9 cellular contexts compared by ENCODE assay signal in genomic region chr16:643050-643368, GRCh38. TPM values are rescaled to one million over a fixed set of nuclear protein-coding genes. Genes with fewer than 3 reads are reported as not detected.
A peak's percentile ranks its signal among the peaks of the same experiment; 100 is the strongest.
DNase-seq lines count a peak whose midpoint lies in the region; ATAC-seq, FAIRE-seq and TF ChIP-seq lines count a peak whose summit lies in the region.
"Had no signal": no experiment of that assay in that cellular context is flagged by ENCODE, and none has a peak within 500 bp of the region (broad histone marks: within the 10 kb centered on the region; RNA-seq: fewer than 3 reads in every experiment).

No MANE protein-coding gene starts in this region.

- no peaks in the 10 kb centered on the region for H3K36me3 Mint-ChIP-seq in T-helper 1 cell treated with Interleukin-12 subunit alpha and Interleukin-12 subunit beta and Interleukin-4 antibody, amounts not matched to agents 30 μg/mL and 1 μg/mL, for 36 hours (ENCODE audit: low read depth)
- H3K36me3 Mint-ChIP-seq in activated T-helper 17 cell treated with anti-CD3 and anti-CD28 coated beads, Interleukin-2, amount 50 U/mL, for 72 hours (ENCODE audit: low read depth), result peaks cover 11% of the 10 kb centered on the region

- peaks cover 12% of the 10 kb centered on the region for H3K4me1 Mint-ChIP-seq in T-helper 1 cell treated with Interleukin-12 subunit alpha and Interleukin-12 subunit beta and Interleukin-4 antibody, amounts not matched to agents 30 μg/mL and 1 μg/mL, for 36 hours (ENCODE audit: low read depth)
- peaks cover 8% of the 10 kb centered on the region for H3K4me1 Mint-ChIP-seq in activated T-helper 17 cell treated with anti-CD3 and anti-CD28 coated beads, Interleukin-2, amount 50 U/mL, for 72 hours

- TF ChIP-seq EP300 in stomach (IDR thresholded peaks at IDR 0.05), result no peak

- H3K27me3 ChIP-seq in stomach, result no peaks in the 10 kb centered on the region

- TF ChIP-seq CTCF in kidney (IDR thresholded peaks at IDR 0.05; ENCODE audit: borderline replicate concordance, extremely low read depth, insufficient read depth), result no peak
- TF ChIP-seq CTCF in stomach (IDR thresholded peaks at IDR 0.05), result no peak

- H3K9ac ChIP-seq in kidney (ENCODE audit: low read length in 2 of 2), result peak overlapping the region; percentile 55 to 69

- H3K27ac ChIP-seq in kidney (ENCODE audit: low read depth in 2 of 2, low read length in 2 of 2), result peak overlapping the region; percentile 79 to 86
- H3K27ac ChIP-seq in stomach, result peak overlapping the region; percentile 85 to 96 (median 92)

- 57 to 81% (median 72%) methylated on average over 2 to 13 of the region's 13 CpGs for WGBS in stomach, 5 donors

- DNase-seq in T-helper 1 cell (no peak), kidney (no peak), stomach (no peak), COR-L47 (lab: John Stamatoyannopoulos, UW) (no peak), HPDE6-E6E7 (ENCODE audit: extremely low spot score) (no peak)

- no peaks in the 10 kb centered on the region for H3K9me3 Mint-ChIP-seq in T-helper 1 cell treated with Interleukin-12 subunit alpha and Interleukin-12 subunit beta and Interleukin-4 antibody, amounts not matched to agents 30 μg/mL and 1 μg/mL, for 36 hours
- H3K9me3 Mint-ChIP-seq in activated T-helper 17 cell treated with anti-CD3 and anti-CD28 coated beads, Interleukin-2, amount 50 U/mL, for 72 hours, result no peaks in the 10 kb centered on the region

- H3K4me3 ChIP-seq in kidney (ENCODE audit: low read length in 2 of 2) (peak overlapping the region; percentile 76 to 77), stomach (peak overlapping the region; percentile 65 to 84 (median 74))

- intact Hi-C loops in kidney (cut with DNase I) (no loop called here), stomach (cut with DNase I; ENCODE audit: low total_unique reads) (no loop called here)

- H3K27me3 Mint-ChIP-seq in T-helper 1 cell treated with Interleukin-12 subunit alpha and Interleukin-12 subunit beta and Interleukin-4 antibody, amounts not matched to agents 30 μg/mL and 1 μg/mL, for 36 hours (ENCODE audit: low read depth), result no peaks in the 10 kb centered on the region
- H3K27me3 Mint-ChIP-seq in activated T-helper 17 cell treated with anti-CD3 and anti-CD28 coated beads, Interleukin-2, amount 50 U/mL, for 72 hours, result no peaks in the 10 kb centered on the region

- no peak for TF ChIP-seq POLR2A in stomach (IDR thresholded peaks at IDR 0.05)

- H3K4me1 ChIP-seq in kidney (ENCODE audit: control insufficient read depth in 1 of 2, insufficient read depth in 1 of 2, low read depth in 1 of 2, low read length in 2 of 2), result peaks cover 12 to 35% of the 10 kb centered on the region in 2 donors
- peaks cover 44 to 74% (median 66%) of the 10 kb centered on the region in 4 donors for H3K4me1 ChIP-seq in stomach

- H3K36me3 ChIP-seq in kidney (ENCODE audit: control insufficient read depth in 1 of 2, insufficient read depth in 2 of 2, low read length in 2 of 2) (no peaks in the 10 kb centered on the region), stomach (no peaks in the 10 kb centered on the region)

- H3K4me3 Mint-ChIP-seq in T-helper 1 cell treated with Interleukin-12 subunit alpha and Interleukin-12 subunit beta and Interleukin-4 antibody, amounts not matched to agents 30 μg/mL and 1 μg/mL, for 36 hours, result peak overlapping the region; percentile 70
- H3K4me3 Mint-ChIP-seq in activated T-helper 17 cell treated with anti-CD3 and anti-CD28 coated beads, Interleukin-2, amount 50 U/mL, for 72 hours, result peak overlapping the region; percentile 72

- no peak for ATAC-seq in activated T-helper 17 cell treated with anti-CD3 and anti-CD28 coated beads, Interleukin-2, amount 50 U/mL, for 72 hours (replicated peaks)
- no peak for ATAC-seq in GM21390 (IDR thresholded peaks at IDR 0.05; ENCODE audit: unreplicated experiment)

- no peak for FAIRE-seq in kidney (lab: Jason Lieb, UNC)
- FAIRE-seq: endothelial cell of umbilical vein had no signal

- no peak overlapping the region for H3K27ac Mint-ChIP-seq in T-helper 1 cell treated with Interleukin-12 subunit alpha and Interleukin-12 subunit beta and Interleukin-4 antibody, amounts not matched to agents 30 μg/mL and 1 μg/mL, for 36 hours
- H3K27ac Mint-ChIP-seq in activated T-helper 17 cell treated with anti-CD3 and anti-CD28 coated beads, Interleukin-2, amount 50 U/mL, for 72 hours, result no peak overlapping the region

- H3K9me3 ChIP-seq in kidney (ENCODE audit: control insufficient read depth in 1 of 2, low read length in 2 of 2) (no peaks in the 10 kb centered on the region), stomach (no peaks in the 10 kb centered on the region)

RNA-seq across cellular contexts. Expression of gene MCRIP2, which starts 1.4 kb away (rescaled TPM):
- 10 to 100 TPM; 29.2 to 54.5 TPM for total RNA-seq in activated T-helper 17 cell treated with anti-CD3 and anti-CD28 coated beads, Interleukin-2, amount 50 U/mL, for 72 hours
- 36.9 TPM for total RNA-seq in kidney
- 265 TPM for polyA plus RNA-seq in kidney (ENCODE audit: insufficient read depth, low read depth, low replicate concordance)
- total RNA-seq in stomach, result 100 to 1,000 TPM in 1 of 5 donors, 10 to 100 TPM in 4; 14.0 to 440 (median 67.7) TPM
- polyA plus RNA-seq in stomach, result 100 to 1,000 TPM in 2 of 3 donors, 10 to 100 TPM in 1; 83.2 to 109 (median 107) TPM

RNA-seq across cellular contexts. Expression of gene WDR90, which starts 6.2 kb away (rescaled TPM):
- total RNA-seq in activated T-helper 17 cell treated with anti-CD3 and anti-CD28 coated beads, Interleukin-2, amount 50 U/mL, for 72 hours, result 10 to 100 TPM; 50.7 to 93.9 TPM
- total RNA-seq in kidney (51.6 TPM), stomach (100 to 1,000 TPM in 2 of 5 donors, 10 to 100 TPM in 3; 27.2 to 114 (median 30.9) TPM)
- polyA plus RNA-seq in kidney (ENCODE audit: insufficient read depth, low read depth, low replicate concordance) (10.6 TPM), stomach (10 to 100 TPM; 19.9 to 33.6 (median 22.0) TPM)

RNA-seq across cellular contexts. Expression of gene METTL26, which starts 6.9 kb away (rescaled TPM):
- 100 to 1,000 TPM in 1 of 2 donors, 10 to 100 TPM in 1; 87.4 to 115 TPM for total RNA-seq in activated T-helper 17 cell treated with anti-CD3 and anti-CD28 coated beads, Interleukin-2, amount 50 U/mL, for 72 hours
- total RNA-seq in kidney (44.2 TPM), stomach (100 to 1,000 TPM in 2 of 5 donors, 10 to 100 TPM in 3; 17.3 to 271 (median 82.9) TPM)
- polyA plus RNA-seq in kidney (ENCODE audit: insufficient read depth, low read depth, low replicate concordance) (183 TPM), stomach (100 to 1,000 TPM; 177 to 234 (median 218) TPM)

RNA-seq across cellular contexts. Expression of gene WFIKKN1, which starts 12.2 kb away (rescaled TPM):
- total RNA-seq in activated T-helper 17 cell treated with anti-CD3 and anti-CD28 coated beads, Interleukin-2, amount 50 U/mL, for 72 hours, result under 1 TPM; 0.45 to 0.53 TPM
- 0.69 TPM for total RNA-seq in kidney
- polyA plus RNA-seq in kidney (ENCODE audit: insufficient read depth, low read depth, low replicate concordance), result 1.8 TPM
- 10 to 100 TPM in 1 of 5 donors, 1 to 10 TPM in 1, under 1 TPM in 2, not detected in 1; 0.14 to 25.8 (median 2.5) TPM for total RNA-seq in stomach
- polyA plus RNA-seq in stomach, result 1 to 10 TPM; 1.0 to 2.0 (median 1.5) TPM

RNA-seq across cellular contexts. Expression of gene RHOT2, which starts 24.9 kb away (rescaled TPM):
- 100 to 1,000 TPM; 134 to 149 TPM for total RNA-seq in activated T-helper 17 cell treated with anti-CD3 and anti-CD28 coated beads, Interleukin-2, amount 50 U/mL, for 72 hours
- 117 TPM for total RNA-seq in kidney
- polyA plus RNA-seq in kidney (ENCODE audit: insufficient read depth, low read depth, low replicate concordance), result 90.5 TPM
- total RNA-seq in stomach, result 100 to 1,000 TPM in 3 of 5 donors, 10 to 100 TPM in 2; 41.5 to 574 (median 171) TPM
- 100 to 1,000 TPM in 1 of 3 donors, 10 to 100 TPM in 2; 68.1 to 151 (median 68.8) TPM for polyA plus RNA-seq in stomach
